1 cellular context compared by ENCODE assay signal in the genomic region with DNA sequence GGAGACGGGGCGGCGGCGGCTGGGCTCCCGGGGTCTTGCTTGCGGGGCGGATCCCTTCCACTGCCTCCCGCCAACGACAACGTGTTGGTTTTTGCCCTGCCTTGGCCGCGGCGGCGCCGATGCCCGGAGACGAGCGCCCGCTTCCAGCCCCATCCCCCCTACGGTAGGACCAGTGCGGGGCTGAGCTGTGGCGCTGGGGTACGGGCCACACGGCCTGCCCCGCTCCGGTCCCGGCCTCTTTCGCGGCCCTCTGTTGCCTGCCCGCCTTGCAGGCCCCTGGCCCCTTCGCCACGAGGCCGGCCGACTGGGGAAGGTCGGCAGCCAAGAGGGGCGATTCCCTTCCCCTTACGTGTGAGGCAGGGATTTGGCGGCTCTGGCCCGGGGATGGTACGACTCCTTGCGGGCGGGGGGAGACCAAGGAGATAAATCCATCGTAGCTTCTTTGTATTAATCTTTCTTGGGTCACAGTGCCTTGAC.
TF ChIP-seq lines count a peak whose summit lies in the region.

No MANE protein-coding gene starts in this region.

TF ChIP-seq in K562, 482 proteins besides CTCF, POLR2A, EP300 and RAD21 (continued from another document):
- TF ChIP-seq ARID3A (IDR thresholded peaks at IDR 0.05; ENCODE audit: borderline replicate concordance, low read depth, low read length) (no peak), RCOR1 (IDR thresholded peaks at IDR 0.05; ENCODE audit: borderline replicate concordance in 1 of 2, low read depth in 2 of 2, low read length in 2 of 2) (0 out of 4 replicates have a peak, but pooled peaks of 1 of the 2 experiments have one; percentile 15), SP1 (CRISPR knock-in tag; IDR thresholded peaks at IDR 0.05) (peak; percentile 38), MAZ (CRISPR knock-in tag; conservative IDR thresholded peaks at IDR 0.05 in 1 of 2, IDR thresholded peaks at IDR 0.05 in 1 of 2) (peak in 1 of 2 experiments; percentile 62; a peak in 3 of 4 replicates), MBD1 (CRISPR knock-in tag; IDR thresholded peaks at IDR 0.05) (no peak), TFAP4 (CRISPR knock-in tag; IDR thresholded peaks at IDR 0.05; ENCODE audit: borderline replicate concordance) (peak; percentile 43; the same call in 1 of the 2 replicates), STAG1 (CRISPR knock-in tag; IDR thresholded peaks at IDR 0.05; ENCODE audit: borderline replicate concordance) (peak; percentile 34; the same call in 1 of the 2 replicates), ZBTB9 (CRISPR knock-in tag; IDR thresholded peaks at IDR 0.05) (peak; percentile 59; the same call in 1 of the 2 replicates), MYC (IDR thresholded peaks at IDR 0.05; ENCODE audit: low read depth, low read length) (peak; percentile 90), MYC (CRISPR knock-in tag; IDR thresholded peaks at IDR 0.05; ENCODE audit: borderline replicate concordance, low read depth) (peak; percentile 81; the same call in 1 of the 2 replicates), POLR2G (IDR thresholded peaks at IDR 0.05; ENCODE audit: low read depth, low read length) (no peak), ZNF232 (CRISPR knock-in tag; IDR thresholded peaks at IDR 0.05) (peak; percentile 75), NFRKB (IDR thresholded peaks at IDR 0.05; ENCODE audit: low read depth) (0 out of 2 replicates have a peak, but pooled peaks have one; percentile 69), ZNF561 (CRISPR knock-in tag; conservative IDR thresholded peaks at IDR 0.05) (no peak), BRCA1 (IDR thresholded peaks at IDR 0.05) (no peak), BRCA1 (CRISPR knock-in tag; IDR thresholded peaks at IDR 0.05) (0 out of 2 replicates have a peak, but pooled peaks have one; percentile 71), IRF1 (CRISPR knock-in tag; IDR thresholded peaks at IDR 0.05; ENCODE audit: borderline replicate concordance) (peak; percentile 45), CBFB (CRISPR knock-in tag; IDR thresholded peaks at IDR 0.05) (0 out of 2 replicates have a peak, but pooled peaks have one; percentile 17), FUS (optimal IDR thresholded peaks at IDR 0.05; ENCODE audit: low read depth, low read length) (peak; percentile 44), SNIP1 (IDR thresholded peaks at IDR 0.05; ENCODE audit: low read depth) (no peak), ZNF140 (CRISPR knock-in tag; IDR thresholded peaks at IDR 0.05) (no peak), GATAD2A (IDR thresholded peaks at IDR 0.05) (no peak), CHD2 (IDR thresholded peaks at IDR 0.05; ENCODE audit: low read depth, low read length) (no peak; the same call in 1 of the 2 replicates), XRCC5 (IDR thresholded peaks at IDR 0.05; ENCODE audit: low read depth, low read length) (peak; percentile 17; the same call in 1 of the 2 replicates), PML (IDR thresholded peaks at IDR 0.05; ENCODE audit: low read length) (no peak), RAD51 (IDR thresholded peaks at IDR 0.05; ENCODE audit: borderline replicate concordance, low read depth) (no peak), CBX5 (IDR thresholded peaks at IDR 0.05; ENCODE audit: borderline replicate concordance, low read depth) (no peak), RBFOX2 (IDR thresholded peaks at IDR 0.05; ENCODE audit: low read depth, low read length) (peak; percentile 82), ARID2 (IDR thresholded peaks at IDR 0.05) (no peak), BRD4 (IDR thresholded peaks at IDR 0.05) (no peak; the same call in 1 of the 2 replicates), MCM2 (IDR thresholded peaks at IDR 0.05; ENCODE audit: low read depth) (no peak), ZSCAN32 (CRISPR knock-in tag; IDR thresholded peaks at IDR 0.05) (no peak), U2AF1 (optimal IDR thresholded peaks at IDR 0.05; ENCODE audit: low read depth, low read length) (peak; percentile 32), PHF8 (IDR thresholded peaks at IDR 0.05; ENCODE audit: borderline replicate concordance, low read length) (peak; percentile 15; the same call in 1 of the 2 replicates), SIX5 (IDR thresholded peaks at IDR 0.05; ENCODE audit: borderline replicate concordance in 1 of 2, insufficient read depth in 1 of 2, low read depth in 1 of 2, low read length in 2 of 2) (no peak)
- TF ChIP-seq, protein P1, sequence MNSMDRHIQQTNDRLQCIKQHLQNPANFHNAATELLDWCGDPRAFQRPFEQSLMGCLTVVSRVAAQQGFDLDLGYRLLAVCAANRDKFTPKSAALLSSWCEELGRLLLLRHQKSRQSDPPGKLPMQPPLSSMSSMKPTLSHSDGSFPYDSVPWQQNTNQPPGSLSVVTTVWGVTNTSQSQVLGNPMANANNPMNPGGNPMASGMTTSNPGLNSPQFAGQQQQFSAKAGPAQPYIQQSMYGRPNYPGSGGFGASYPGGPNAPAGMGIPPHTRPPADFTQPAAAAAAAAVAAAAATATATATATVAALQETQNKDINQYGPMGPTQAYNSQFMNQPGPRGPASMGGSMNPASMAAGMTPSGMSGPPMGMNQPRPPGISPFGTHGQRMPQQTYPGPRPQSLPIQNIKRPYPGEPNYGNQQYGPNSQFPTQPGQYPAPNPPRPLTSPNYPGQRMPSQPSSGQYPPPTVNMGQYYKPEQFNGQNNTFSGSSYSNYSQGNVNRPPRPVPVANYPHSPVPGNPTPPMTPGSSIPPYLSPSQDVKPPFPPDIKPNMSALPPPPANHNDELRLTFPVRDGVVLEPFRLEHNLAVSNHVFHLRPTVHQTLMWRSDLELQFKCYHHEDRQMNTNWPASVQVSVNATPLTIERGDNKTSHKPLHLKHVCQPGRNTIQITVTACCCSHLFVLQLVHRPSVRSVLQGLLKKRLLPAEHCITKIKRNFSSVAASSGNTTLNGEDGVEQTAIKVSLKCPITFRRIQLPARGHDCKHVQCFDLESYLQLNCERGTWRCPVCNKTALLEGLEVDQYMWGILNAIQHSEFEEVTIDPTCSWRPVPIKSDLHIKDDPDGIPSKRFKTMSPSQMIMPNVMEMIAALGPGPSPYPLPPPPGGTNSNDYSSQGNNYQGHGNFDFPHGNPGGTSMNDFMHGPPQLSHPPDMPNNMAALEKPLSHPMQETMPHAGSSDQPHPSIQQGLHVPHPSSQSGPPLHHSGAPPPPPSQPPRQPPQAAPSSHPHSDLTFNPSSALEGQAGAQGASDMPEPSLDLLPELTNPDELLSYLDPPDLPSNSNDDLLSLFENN (IDR thresholded peaks at IDR 0.05; ENCODE audit: low read depth in 2 of 2, low read length in 2 of 2): no peak
- TF ChIP-seq, protein P2, sequence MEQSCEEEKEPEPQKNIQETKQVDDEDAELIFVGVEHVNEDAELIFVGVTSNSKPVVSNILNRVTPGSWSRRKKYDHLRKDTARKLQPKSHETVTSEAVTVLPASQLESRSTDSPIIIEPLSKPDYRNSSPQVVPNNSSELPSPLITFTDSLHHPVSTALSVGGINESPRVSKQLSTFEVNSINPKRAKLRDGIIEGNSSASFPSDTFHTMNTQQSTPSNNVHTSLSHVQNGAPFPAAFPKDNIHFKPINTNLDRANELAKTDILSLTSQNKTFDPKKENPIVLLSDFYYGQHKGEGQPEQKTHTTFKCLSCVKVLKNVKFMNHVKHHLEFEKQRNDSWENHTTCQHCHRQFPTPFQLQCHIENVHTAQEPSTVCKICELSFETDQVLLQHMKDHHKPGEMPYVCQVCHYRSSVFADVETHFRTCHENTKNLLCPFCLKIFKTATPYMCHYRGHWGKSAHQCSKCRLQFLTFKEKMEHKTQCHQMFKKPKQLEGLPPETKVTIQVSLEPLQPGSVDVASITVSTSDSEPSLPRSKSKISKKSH (CRISPR knock-in tag; IDR thresholded peaks at IDR 0.05): no peak
- TF ChIP-seq, protein P3, sequence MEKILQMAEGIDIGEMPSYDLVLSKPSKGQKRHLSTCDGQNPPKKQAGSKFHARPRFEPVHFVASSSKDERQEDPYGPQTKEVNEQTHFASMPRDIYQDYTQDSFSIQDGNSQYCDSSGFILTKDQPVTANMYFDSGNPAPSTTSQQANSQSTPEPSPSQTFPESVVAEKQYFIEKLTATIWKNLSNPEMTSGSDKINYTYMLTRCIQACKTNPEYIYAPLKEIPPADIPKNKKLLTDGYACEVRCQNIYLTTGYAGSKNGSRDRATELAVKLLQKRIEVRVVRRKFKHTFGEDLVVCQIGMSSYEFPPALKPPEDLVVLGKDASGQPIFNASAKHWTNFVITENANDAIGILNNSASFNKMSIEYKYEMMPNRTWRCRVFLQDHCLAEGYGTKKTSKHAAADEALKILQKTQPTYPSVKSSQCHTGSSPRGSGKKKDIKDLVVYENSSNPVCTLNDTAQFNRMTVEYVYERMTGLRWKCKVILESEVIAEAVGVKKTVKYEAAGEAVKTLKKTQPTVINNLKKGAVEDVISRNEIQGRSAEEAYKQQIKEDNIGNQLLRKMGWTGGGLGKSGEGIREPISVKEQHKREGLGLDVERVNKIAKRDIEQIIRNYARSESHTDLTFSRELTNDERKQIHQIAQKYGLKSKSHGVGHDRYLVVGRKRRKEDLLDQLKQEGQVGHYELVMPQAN (IDR thresholded peaks at IDR 0.05; ENCODE audit: borderline replicate concordance): peak; percentile 77; the same call in 1 of the 2 replicates
